Comparison of ENCODE assay signal across 1 cellular context in the genomic region with DNA sequence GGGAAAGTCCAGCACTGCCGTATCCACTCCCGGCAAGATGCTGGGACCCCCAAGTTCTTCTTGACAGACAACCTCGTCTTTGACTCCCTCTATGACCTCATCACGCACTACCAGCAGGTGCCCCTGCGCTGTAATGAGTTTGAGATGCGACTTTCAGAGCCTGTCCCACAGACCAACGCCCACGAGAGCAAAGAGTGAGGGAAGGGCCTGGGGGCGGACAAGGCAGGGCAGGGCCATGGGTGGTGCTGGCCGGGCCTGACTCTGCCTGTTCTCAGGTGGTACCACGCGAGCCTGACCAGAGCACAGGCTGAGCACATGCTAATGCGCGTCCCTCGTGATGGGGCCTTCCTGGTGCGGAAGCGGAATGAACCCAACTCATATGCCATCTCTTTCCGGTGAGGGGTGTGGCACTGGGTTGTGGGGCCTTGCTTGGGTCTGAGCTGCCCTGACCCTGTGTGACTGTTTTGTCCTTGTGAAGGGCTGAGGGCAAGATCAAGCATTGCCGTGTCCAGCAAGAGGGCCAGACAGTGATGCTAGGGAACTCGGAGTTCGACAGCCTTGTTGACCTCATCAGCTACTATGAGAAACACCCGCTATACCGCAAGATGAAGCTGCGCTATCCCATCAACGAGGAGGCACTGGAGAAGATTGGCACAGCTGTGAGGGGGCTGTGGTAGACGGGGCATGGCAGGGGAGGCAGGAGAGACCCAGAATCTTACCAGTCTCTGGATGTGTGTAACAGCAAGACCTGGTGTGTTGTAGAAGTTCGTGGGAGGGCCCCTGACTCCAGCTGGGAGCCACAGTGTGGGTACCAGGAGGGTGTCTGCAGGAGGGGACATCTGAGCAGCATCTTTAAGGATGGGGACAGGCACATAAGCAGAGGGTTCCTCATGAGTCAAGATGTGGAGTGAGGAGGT.
TF ChIP-seq lines count a peak whose summit lies in the region.

No MANE protein-coding gene starts in this region.

TF ChIP-seq in endothelial cell of umbilical vein, 7 proteins besides CTCF, POLR2A, EP300 and RAD21 (continued from another document):
- TF ChIP-seq GATA2 (IDR thresholded peaks at IDR 0.05; ENCODE audit: insufficient read depth, insufficient read length, low read depth, low read length), result no peak
- TF ChIP-seq, protein P1, sequence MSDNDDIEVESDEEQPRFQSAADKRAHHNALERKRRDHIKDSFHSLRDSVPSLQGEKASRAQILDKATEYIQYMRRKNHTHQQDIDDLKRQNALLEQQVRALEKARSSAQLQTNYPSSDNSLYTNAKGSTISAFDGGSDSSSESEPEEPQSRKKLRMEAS (IDR thresholded peaks at IDR 0.05; ENCODE audit: insufficient read depth, insufficient read length), result no peak
- no peak for TF ChIP-seq MYC (IDR thresholded peaks at IDR 0.05; ENCODE audit: low read depth, low read length)
- no peak for TF ChIP-seq FOS (IDR thresholded peaks at IDR 0.05; ENCODE audit: borderline replicate concordance, insufficient read depth, low read length)
TF ChIP-seq in endothelial cell of umbilical vein: peak in this region for 0.
